ENCODE assay signal across 18 cellular contexts in genomic region chr6:56770011-56770520, GRCh38.
"Had no signal": no experiment of that assay in that cellular context is flagged by ENCODE, and none has a peak within 500 bp of the region (broad histone marks: within the 10 kb centered on the region; RNA-seq: fewer than 3 reads in every experiment).

No MANE protein-coding gene starts in this region.

- ATAC-seq: activated CD8-positive, alpha-beta T cell treated with anti-CD3 and anti-CD28 coated beads for 36 hours; naive thymus-derived CD8-positive, alpha-beta T cell; stimulated activated naive CD8-positive, alpha-beta T cell treated with anti-CD3 and anti-CD28 coated beads, Interleukin-15, Interleukin-2, amounts not matched to agents 100 U/mL and 50 U/mL, for 24 hours had no signal

- H3K27me3 ChIP-seq: neutrophil had no signal

- H3K4me3 Mint-ChIP-seq: activated CD8-positive, alpha-beta T cell treated with anti-CD3 and anti-CD28 coated beads for 36 hours; central memory CD8-positive, alpha-beta T cell; immature natural killer cell; naive thymus-derived CD8-positive, alpha-beta T cell had no signal

- H3K27ac Mint-ChIP-seq: activated CD8-positive, alpha-beta T cell treated with anti-CD3 and anti-CD28 coated beads for 36 hours; immature natural killer cell; naive thymus-derived CD8-positive, alpha-beta T cell; progenitor cell of endocrine pancreas had no signal

- H3K36me3 ChIP-seq: neutrophil had no signal

- DNase-seq: activated CD4-positive, alpha-beta T cell treated with anti-CD3 and anti-CD28 coated beads for 1 hour; activated CD8-positive, alpha-beta memory T cell treated with anti-CD3 and anti-CD28 coated beads, Interleukin-2, amount 50 U/mL, for 48 hours; activated CD8-positive, alpha-beta T cell treated with anti-CD3 and anti-CD28 coated beads for 36 hours; activated naive CD4-positive, alpha-beta T cell; cortex of kidney; effector CD8-positive, alpha-beta T cell; immature natural killer cell; left cardiac atrium; mammary epithelial cell; naive thymus-derived CD8-positive, alpha-beta T cell; stimulated activated CD4-positive, alpha-beta T cell treated with anti-CD3 and anti-CD28 coated beads, Interleukin-4, amount 100 ng/mL, for 1 hour; stimulated activated CD8-positive, alpha-beta memory T cell treated with anti-CD3 and anti-CD28 coated beads, Interleukin-4, amount 100 ng/mL, for 48 hours; stimulated activated naive CD8-positive, alpha-beta T cell treated with anti-CD3 and anti-CD28 coated beads, Interleukin-15, Interleukin-2, amounts not matched to agents 100 U/mL and 50 U/mL, for 24 hours; SW 1271; T-helper 9 cell had no signal

- H3K9me3 ChIP-seq: neutrophil had no signal

- H3K36me3 Mint-ChIP-seq: immature natural killer cell; naive thymus-derived CD8-positive, alpha-beta T cell had no signal

- H3K4me1 Mint-ChIP-seq: central memory CD8-positive, alpha-beta T cell; immature natural killer cell; naive thymus-derived CD8-positive, alpha-beta T cell had no signal

- H3K27me3 Mint-ChIP-seq: activated CD8-positive, alpha-beta T cell treated with anti-CD3 and anti-CD28 coated beads for 36 hours; central memory CD8-positive, alpha-beta T cell; progenitor cell of endocrine pancreas had no signal

- H3K27ac ChIP-seq: neutrophil had no signal

- H3K9me3 Mint-ChIP-seq: activated CD8-positive, alpha-beta T cell treated with anti-CD3 and anti-CD28 coated beads for 36 hours; central memory CD8-positive, alpha-beta T cell had no signal
